1 cellular context compared by ENCODE assay signal in the genomic region with DNA sequence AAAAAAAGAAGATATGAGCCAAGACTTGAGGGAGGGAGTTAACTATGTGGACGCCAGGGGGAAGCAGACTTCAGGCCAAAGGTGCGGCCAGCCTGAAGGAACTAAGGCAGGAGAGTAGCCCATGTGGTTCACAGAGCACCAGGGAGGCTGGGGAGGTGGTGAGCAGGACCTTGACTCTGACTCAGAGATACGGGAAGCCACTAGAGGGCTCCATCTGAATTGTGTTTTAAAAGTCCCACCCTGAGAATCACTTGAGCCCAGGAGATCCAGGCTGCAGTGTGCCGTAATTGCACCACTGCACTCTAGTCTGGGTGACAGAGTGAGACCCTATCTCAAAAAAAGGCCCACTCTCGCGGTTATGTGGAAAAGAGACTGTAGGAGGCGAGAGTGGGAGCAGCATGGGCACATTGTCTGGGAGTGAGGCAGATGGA.
TF ChIP-seq lines count a peak whose summit lies in the region.

No MANE protein-coding gene starts in this region.

TF ChIP-seq in WTC11, 78 proteins besides CTCF, POLR2A, EP300 and RAD21 (continued from another document):
- TF ChIP-seq, protein P1, sequence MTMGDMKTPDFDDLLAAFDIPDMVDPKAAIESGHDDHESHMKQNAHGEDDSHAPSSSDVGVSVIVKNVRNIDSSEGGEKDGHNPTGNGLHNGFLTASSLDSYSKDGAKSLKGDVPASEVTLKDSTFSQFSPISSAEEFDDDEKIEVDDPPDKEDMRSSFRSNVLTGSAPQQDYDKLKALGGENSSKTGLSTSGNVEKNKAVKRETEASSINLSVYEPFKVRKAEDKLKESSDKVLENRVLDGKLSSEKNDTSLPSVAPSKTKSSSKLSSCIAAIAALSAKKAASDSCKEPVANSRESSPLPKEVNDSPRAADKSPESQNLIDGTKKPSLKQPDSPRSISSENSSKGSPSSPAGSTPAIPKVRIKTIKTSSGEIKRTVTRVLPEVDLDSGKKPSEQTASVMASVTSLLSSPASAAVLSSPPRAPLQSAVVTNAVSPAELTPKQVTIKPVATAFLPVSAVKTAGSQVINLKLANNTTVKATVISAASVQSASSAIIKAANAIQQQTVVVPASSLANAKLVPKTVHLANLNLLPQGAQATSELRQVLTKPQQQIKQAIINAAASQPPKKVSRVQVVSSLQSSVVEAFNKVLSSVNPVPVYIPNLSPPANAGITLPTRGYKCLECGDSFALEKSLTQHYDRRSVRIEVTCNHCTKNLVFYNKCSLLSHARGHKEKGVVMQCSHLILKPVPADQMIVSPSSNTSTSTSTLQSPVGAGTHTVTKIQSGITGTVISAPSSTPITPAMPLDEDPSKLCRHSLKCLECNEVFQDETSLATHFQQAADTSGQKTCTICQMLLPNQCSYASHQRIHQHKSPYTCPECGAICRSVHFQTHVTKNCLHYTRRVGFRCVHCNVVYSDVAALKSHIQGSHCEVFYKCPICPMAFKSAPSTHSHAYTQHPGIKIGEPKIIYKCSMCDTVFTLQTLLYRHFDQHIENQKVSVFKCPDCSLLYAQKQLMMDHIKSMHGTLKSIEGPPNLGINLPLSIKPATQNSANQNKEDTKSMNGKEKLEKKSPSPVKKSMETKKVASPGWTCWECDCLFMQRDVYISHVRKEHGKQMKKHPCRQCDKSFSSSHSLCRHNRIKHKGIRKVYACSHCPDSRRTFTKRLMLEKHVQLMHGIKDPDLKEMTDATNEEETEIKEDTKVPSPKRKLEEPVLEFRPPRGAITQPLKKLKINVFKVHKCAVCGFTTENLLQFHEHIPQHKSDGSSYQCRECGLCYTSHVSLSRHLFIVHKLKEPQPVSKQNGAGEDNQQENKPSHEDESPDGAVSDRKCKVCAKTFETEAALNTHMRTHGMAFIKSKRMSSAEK (CRISPR knock-in tag; IDR thresholded peaks at IDR 0.05; ENCODE audit: borderline replicate concordance): no peak
- TF ChIP-seq, protein P2, sequence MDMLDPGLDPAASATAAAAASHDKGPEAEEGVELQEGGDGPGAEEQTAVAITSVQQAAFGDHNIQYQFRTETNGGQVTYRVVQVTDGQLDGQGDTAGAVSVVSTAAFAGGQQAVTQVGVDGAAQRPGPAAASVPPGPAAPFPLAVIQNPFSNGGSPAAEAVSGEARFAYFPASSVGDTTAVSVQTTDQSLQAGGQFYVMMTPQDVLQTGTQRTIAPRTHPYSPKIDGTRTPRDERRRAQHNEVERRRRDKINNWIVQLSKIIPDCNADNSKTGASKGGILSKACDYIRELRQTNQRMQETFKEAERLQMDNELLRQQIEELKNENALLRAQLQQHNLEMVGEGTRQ (CRISPR knock-in tag; IDR thresholded peaks at IDR 0.05): 0 out of 2 replicates have a peak, but pooled peaks have one; percentile 18
- TF ChIP-seq OVOL2 (CRISPR knock-in tag; IDR thresholded peaks at IDR 0.05; ENCODE audit: borderline replicate concordance) (no peak), IRF2 (CRISPR knock-in tag; IDR thresholded peaks at IDR 0.05; ENCODE audit: borderline replicate concordance, low read depth) (no peak), ATF1 (CRISPR knock-in tag; IDR thresholded peaks at IDR 0.05) (no peak)
